ENCODE assay signal across 9 cellular contexts in genomic region chr17:83099570-83100181, GRCh38. TPM values are rescaled to one million over a fixed set of nuclear protein-coding genes. Genes with fewer than 3 reads are reported as not detected.
DNase-seq lines count a peak whose midpoint lies in the region; ATAC-seq, FAIRE-seq and TF ChIP-seq lines count a peak whose summit lies in the region.
"Had no signal": no experiment of that assay in that cellular context is flagged by ENCODE, and none has a peak within 500 bp of the region (broad histone marks: within the 10 kb centered on the region; RNA-seq: fewer than 3 reads in every experiment).

No MANE protein-coding gene starts in this region.

- peaks cover 33 to 71% of the 10 kb centered on the region in 2 donors for H3K4me1 ChIP-seq in thoracic aorta (ENCODE audit: control insufficient read depth in 1 of 2, low read depth in 2 of 2)

- FAIRE-seq in GM19239 (lab: Jason Lieb, UNC), result no peak

- peak; percentile 11 for DNase-seq in NCI-H1105 treated with DMSO at 0.1 percent for 48 hours (lab: John Stamatoyannopoulos, UW)
- DNase-seq in NCI-H1105 (lab: John Stamatoyannopoulos, UW), result no peak
- DNase-seq in kidney tubule cell (ENCODE audit: low spot score), result peak; percentile 50
- DNase-seq in thoracic aorta (ENCODE audit: low spot score), result no peak
- no peak for DNase-seq in T-helper 9 cell
- no peak for DNase-seq in NCI-H1930 (lab: John Stamatoyannopoulos, UW)
- no peak for DNase-seq in GM19239 (ENCODE audit: insufficient read length, low spot score)
- DNase-seq: stimulated activated CD4-positive, alpha-beta T cell treated with anti-CD3 and anti-CD28 coated beads, Interleukin-2, amount 100 ng/mL, for 24 hours had no signal

- peaks cover 20% of the 10 kb centered on the region for H3K36me3 ChIP-seq in thoracic aorta

- no peaks in the 10 kb centered on the region for H3K27me3 ChIP-seq in thoracic aorta (replicated peaks; ENCODE audit: insufficient read depth)

- peak overlapping the region; percentile 68 for H3K4me3 ChIP-seq in thoracic aorta

- TF ChIP-seq CTCF in VCaP (conservative IDR thresholded peaks at IDR 0.05) (peak; percentile 29), thoracic aorta (IDR thresholded peaks at IDR 0.05) (no peak)

- H3K27ac ChIP-seq in VCaP (peak overlapping the region; percentile 26; the same call in 1 of the 2 replicates), thoracic aorta (peak overlapping the region; percentile 81 to 96)

- H3K9me3 ChIP-seq in thoracic aorta, result no peaks in the 10 kb centered on the region

- peak; percentile 34 for ATAC-seq in thoracic aorta (ENCODE audit: insufficient number of reproducible peaks, low FRiP score, low read depth)

RNA-seq across cellular contexts. Expression of gene METRNL, which starts 20.3 kb away (rescaled TPM):
- total RNA-seq in thoracic aorta, result 100 to 1,000 TPM; 141 to 180 TPM

Comparison
In these comparisons a context has a peak if more than half of its experiments do, and no peak if none do; other contexts are left out.
1. DNase-seq: peak in NCI-H1105 treated with DMSO at 0.1 percent for 48 hours (single experiment) and kidney tubule cell (single experiment); none in NCI-H1105 (single experiment), thoracic aorta (single experiment), T-helper 9 cell (single experiment), NCI-H1930 (0 of 2) and GM19239 (single experiment).